In the genomic region with DNA sequence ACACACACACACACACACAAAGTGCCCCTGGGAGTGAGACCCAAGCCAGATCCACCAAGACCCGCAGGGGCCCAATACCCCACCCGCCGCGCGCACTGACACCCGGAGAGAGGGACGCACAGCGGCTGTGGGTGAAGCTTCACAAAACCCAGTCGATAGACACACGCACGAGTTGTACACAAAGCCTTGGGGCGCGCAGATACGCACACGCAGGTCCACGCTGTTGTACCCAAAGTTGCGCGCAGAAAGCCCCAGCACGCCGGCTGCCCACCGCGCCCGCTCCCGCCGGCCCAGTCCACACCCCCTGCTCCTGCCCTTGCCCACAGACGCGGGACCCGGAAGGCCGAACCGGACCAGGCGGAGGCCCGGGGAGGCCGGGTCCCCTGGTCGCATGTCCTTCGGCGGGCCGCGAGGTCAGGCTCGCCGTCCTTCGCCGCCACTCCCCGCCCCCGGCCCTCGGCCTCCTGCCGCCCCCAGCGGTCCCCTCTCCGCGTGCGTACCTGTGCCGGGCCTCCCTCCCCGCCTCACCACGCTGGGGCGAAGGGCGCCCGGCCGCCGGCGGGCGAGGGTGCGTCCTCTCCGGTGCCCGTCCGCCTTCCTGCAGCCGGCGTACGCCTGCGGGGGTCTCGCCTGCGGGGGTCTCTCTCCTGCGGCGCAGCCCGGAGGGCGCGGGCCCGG, we compare ENCODE assay signal across 2 cellular contexts.
TF ChIP-seq lines count a peak whose summit lies in the region.

Gene TMEM74B, minus strand, starts transcription at position 344 of the 678 bp plus-strand sequence. CDS start 1,180 bp downstream, outside the sequence.

TF ChIP-seq in K562, 482 proteins besides CTCF, POLR2A, EP300 and RAD21 (continues in another document):
- 0 out of 2 replicates have a peak, but pooled peaks have one; percentile 33 for TF ChIP-seq ZNF592 (IDR thresholded peaks at IDR 0.05)
- TF ChIP-seq SIX5 (IDR thresholded peaks at IDR 0.05; ENCODE audit: borderline replicate concordance in 1 of 2, insufficient read depth in 1 of 2, low read depth in 1 of 2, low read length in 2 of 2), result no peak
- peak in 1 of 2 experiments; percentile 47; a peak in 1 of 4 replicates for TF ChIP-seq FOXA3 (CRISPR knock-in tag; conservative IDR thresholded peaks at IDR 0.05 in 1 of 2, IDR thresholded peaks at IDR 0.05 in 1 of 2)
- TF ChIP-seq L3MBTL2 (IDR thresholded peaks at IDR 0.05), result peak; percentile 23; the same call in 1 of the 2 replicates
- no peak for TF ChIP-seq ZNF586 (CRISPR knock-in tag; conservative IDR thresholded peaks at IDR 0.05)
- TF ChIP-seq RFX1 (IDR thresholded peaks at IDR 0.05), result no peak
- TF ChIP-seq, protein P1, sequence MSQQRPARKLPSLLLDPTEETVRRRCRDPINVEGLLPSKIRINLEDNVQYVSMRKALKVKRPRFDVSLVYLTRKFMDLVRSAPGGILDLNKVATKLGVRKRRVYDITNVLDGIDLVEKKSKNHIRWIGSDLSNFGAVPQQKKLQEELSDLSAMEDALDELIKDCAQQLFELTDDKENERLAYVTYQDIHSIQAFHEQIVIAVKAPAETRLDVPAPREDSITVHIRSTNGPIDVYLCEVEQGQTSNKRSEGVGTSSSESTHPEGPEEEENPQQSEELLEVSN (IDR thresholded peaks at IDR 0.05; ENCODE audit: borderline replicate concordance in 1 of 2, extremely low read depth in 1 of 2, insufficient read depth in 1 of 2, insufficient read length in 1 of 2, low read depth in 1 of 2, low read length in 1 of 2, poor library complexity in 1 of 2, severe bottlenecking in 1 of 2), result peak in 1 of 2 experiments; percentile 72
- TF ChIP-seq PHB (CRISPR knock-in tag; IDR thresholded peaks at IDR 0.05), result no peak
- no peak for TF ChIP-seq NEUROD1 (IDR thresholded peaks at IDR 0.05; ENCODE audit: borderline replicate concordance, low read depth, low read length, partially characterized antibody)
- TF ChIP-seq, protein P2, sequence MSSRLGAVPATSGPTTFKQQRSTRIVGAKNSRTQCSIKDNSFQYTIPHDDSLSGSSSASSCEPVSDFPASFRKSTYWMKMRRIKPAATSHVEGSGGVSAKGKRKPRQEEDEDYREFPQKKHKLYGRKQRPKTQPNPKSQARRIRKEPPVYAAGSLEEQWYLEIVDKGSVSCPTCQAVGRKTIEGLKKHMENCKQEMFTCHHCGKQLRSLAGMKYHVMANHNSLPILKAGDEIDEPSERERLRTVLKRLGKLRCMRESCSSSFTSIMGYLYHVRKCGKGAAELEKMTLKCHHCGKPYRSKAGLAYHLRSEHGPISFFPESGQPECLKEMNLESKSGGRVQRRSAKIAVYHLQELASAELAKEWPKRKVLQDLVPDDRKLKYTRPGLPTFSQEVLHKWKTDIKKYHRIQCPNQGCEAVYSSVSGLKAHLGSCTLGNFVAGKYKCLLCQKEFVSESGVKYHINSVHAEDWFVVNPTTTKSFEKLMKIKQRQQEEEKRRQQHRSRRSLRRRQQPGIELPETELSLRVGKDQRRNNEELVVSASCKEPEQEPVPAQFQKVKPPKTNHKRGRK (tag; IDR thresholded peaks at IDR 0.05), result no peak
- TF ChIP-seq, protein P3, sequence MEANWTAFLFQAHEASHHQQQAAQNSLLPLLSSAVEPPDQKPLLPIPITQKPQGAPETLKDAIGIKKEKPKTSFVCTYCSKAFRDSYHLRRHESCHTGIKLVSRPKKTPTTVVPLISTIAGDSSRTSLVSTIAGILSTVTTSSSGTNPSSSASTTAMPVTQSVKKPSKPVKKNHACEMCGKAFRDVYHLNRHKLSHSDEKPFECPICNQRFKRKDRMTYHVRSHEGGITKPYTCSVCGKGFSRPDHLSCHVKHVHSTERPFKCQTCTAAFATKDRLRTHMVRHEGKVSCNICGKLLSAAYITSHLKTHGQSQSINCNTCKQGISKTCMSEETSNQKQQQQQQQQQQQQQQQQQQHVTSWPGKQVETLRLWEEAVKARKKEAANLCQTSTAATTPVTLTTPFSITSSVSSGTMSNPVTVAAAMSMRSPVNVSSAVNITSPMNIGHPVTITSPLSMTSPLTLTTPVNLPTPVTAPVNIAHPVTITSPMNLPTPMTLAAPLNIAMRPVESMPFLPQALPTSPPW (CRISPR knock-in tag; IDR thresholded peaks at IDR 0.05), result no peak
- no peak for TF ChIP-seq PYGO2 (tag; IDR thresholded peaks at IDR 0.05)
- TF ChIP-seq NRF1 (conservative IDR thresholded peaks at IDR 0.05 in 1 of 2, IDR thresholded peaks at IDR 0.05 in 1 of 2), result peak; percentile 38 to 39; a peak in 3 of 4 replicates
- TF ChIP-seq, protein P4, sequence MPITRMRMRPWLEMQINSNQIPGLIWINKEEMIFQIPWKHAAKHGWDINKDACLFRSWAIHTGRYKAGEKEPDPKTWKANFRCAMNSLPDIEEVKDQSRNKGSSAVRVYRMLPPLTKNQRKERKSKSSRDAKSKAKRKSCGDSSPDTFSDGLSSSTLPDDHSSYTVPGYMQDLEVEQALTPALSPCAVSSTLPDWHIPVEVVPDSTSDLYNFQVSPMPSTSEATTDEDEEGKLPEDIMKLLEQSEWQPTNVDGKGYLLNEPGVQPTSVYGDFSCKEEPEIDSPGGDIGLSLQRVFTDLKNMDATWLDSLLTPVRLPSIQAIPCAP (CRISPR knock-in tag; IDR thresholded peaks at IDR 0.05; ENCODE audit: borderline replicate concordance), result no peak
- no peak for TF ChIP-seq BRCA1 (IDR thresholded peaks at IDR 0.05)
- no peak for TF ChIP-seq BRCA1 (CRISPR knock-in tag; IDR thresholded peaks at IDR 0.05)
- TF ChIP-seq HEY1 (CRISPR knock-in tag; IDR thresholded peaks at IDR 0.05; ENCODE audit: borderline replicate concordance), result no peak

TF ChIP-seq in liver, 16 proteins besides CTCF, POLR2A, EP300 and RAD21 (continued from another document):
- no peak for TF ChIP-seq GABPA (IDR thresholded peaks at IDR 0.05 in 1 of 2, conservative IDR thresholded peaks at IDR 0.05 in 1 of 2)
- TF ChIP-seq NR2F2 (IDR thresholded peaks at IDR 0.05), result no peak
- TF ChIP-seq ATF3 (IDR thresholded peaks at IDR 0.05), result no peak
- TF ChIP-seq SP1 (IDR thresholded peaks at IDR 0.05), result no peak
- TF ChIP-seq FOXA1 (IDR thresholded peaks at IDR 0.05), result no peak
- TF ChIP-seq RXRA (IDR thresholded peaks at IDR 0.05), result no peak
- TF ChIP-seq, protein P5, sequence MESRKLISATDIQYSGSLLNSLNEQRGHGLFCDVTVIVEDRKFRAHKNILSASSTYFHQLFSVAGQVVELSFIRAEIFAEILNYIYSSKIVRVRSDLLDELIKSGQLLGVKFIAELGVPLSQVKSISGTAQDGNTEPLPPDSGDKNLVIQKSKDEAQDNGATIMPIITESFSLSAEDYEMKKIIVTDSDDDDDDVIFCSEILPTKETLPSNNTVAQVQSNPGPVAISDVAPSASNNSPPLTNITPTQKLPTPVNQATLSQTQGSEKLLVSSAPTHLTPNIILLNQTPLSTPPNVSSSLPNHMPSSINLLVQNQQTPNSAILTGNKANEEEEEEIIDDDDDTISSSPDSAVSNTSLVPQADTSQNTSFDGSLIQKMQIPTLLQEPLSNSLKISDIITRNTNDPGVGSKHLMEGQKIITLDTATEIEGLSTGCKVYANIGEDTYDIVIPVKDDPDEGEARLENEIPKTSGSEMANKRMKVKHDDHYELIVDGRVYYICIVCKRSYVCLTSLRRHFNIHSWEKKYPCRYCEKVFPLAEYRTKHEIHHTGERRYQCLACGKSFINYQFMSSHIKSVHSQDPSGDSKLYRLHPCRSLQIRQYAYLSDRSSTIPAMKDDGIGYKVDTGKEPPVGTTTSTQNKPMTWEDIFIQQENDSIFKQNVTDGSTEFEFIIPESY (IDR thresholded peaks at IDR 0.05), result no peak
